In genomic region chr17:45090711-45091110, GRCh38 we compare ENCODE assay signal across 16 cellular contexts. TPM values are rescaled to one million over a fixed set of nuclear protein-coding genes. Genes with fewer than 3 reads are reported as not detected.
DNase-seq lines count a peak whose midpoint lies in the region; ATAC-seq, FAIRE-seq and TF ChIP-seq lines count a peak whose summit lies in the region.
"Had no signal": no experiment of that assay in that cellular context is flagged by ENCODE, and none has a peak within 500 bp of the region (broad histone marks: within the 10 kb centered on the region; RNA-seq: fewer than 3 reads in every experiment).

No MANE protein-coding gene starts in this region.

- no peak overlapping the region for H3K4me3 ChIP-seq in transverse colon
- H3K4me3 ChIP-seq: coronary artery, ovary had no signal

- ATAC-seq in stimulated activated naive CD8-positive, alpha-beta T cell treated with anti-CD3 and anti-CD28 coated beads, Interleukin-15, Interleukin-2, amounts not matched to agents 100 U/mL and 50 U/mL, for 24 hours: no peak
- ATAC-seq in T-cell (replicated peaks in 1 of 4): no peak
- ATAC-seq: activated naive CD4-positive, alpha-beta T cell treated with anti-CD3 and anti-CD28 coated beads, Interleukin-2, amount 50 U/mL, for 72 hours had no signal

- no peaks in the 10 kb centered on the region for H3K4me1 Mint-ChIP-seq in T-cell
- H3K4me1 Mint-ChIP-seq: B cell had no signal

- peaks cover 0 to 45% (median 19%) of the 10 kb centered on the region in 4 donors for H3K36me3 ChIP-seq in transverse colon
- H3K36me3 ChIP-seq: ovary had no signal

- H3K27ac ChIP-seq in RWPE1 (peak overlapping the region; percentile 95), transverse colon (peak overlapping the region in 1 of 4 donors; percentile 93)

- no peak for TF ChIP-seq CTCF in D721Med (IDR thresholded peaks at IDR 0.05; ENCODE audit: insufficient read depth, missing control alignments)
- TF ChIP-seq CTCF in RWPE1 (conservative IDR thresholded peaks at IDR 0.05; ENCODE audit: low read depth): no peak
- TF ChIP-seq CTCF in transverse colon (IDR thresholded peaks at IDR 0.05): no peak

- DNase-seq in D721Med (ENCODE audit: insufficient read length, low spot score) (peak; percentile 0), RWPE1 (ENCODE audit: low spot score) (no peak), fibroblast of gingiva (ENCODE audit: low read depth) (peak; percentile 38), renal cortical epithelial cell (ENCODE audit: low read depth) (peak; percentile 37), transverse colon (no peak), Kasumi-1 (lab: John Stamatoyannopoulos, UW) (no peak), T-cell (no peak)
- no peak for DNase-seq in stimulated activated naive CD8-positive, alpha-beta T cell treated with anti-CD3 and anti-CD28 coated beads, Interleukin-15, Interleukin-2, amounts not matched to agents 100 U/mL and 50 U/mL, for 24 hours
- DNase-seq: DMS79; NCI-H446; ovary; stimulated activated CD4-positive, alpha-beta T cell treated with anti-CD3 and anti-CD28 coated beads, Interleukin-12 subunit alpha, Interleukin-12 subunit beta, amount 100 ng/mL, for 4 hours had no signal

- POLR2A ChIA-PET in RWPE1 (lab: Yijun Ruan, JAX; ENCODE audit: low non-redundant PET) (interaction anchor here (0.6 kb wide), 1 partner anchor 399 kb away, joined by 5 read pairs; no protein-coding TSS in a partner anchor), T-cell (lab: Charles Lee) (interaction anchor here in 1 of 2 donors (0.5 kb wide), 1 partner anchor 15 kb away, joined by 3 read pairs; no protein-coding TSS in a partner anchor)

- no peak for TF ChIP-seq EP300 in transverse colon (IDR thresholded peaks at IDR 0.05; ENCODE audit: low read depth)

- H3K27me3 ChIP-seq in transverse colon: no peaks in the 10 kb centered on the region
- H3K27me3 ChIP-seq: ovary had no signal

- CTCF ChIA-PET in RWPE1 (lab: Yijun Ruan, JAX): interaction anchor here (0.6 kb wide), 1 partner anchor 25 kb away, joined by 3 read pairs; no protein-coding TSS in a partner anchor
- CTCF ChIA-PET in T-cell (lab: Charles Lee): interaction anchor here in 1 of 2 donors (1.3 kb wide), 1 partner anchor 9 kb away, joined by 3 read pairs; no protein-coding TSS in a partner anchor

- no peak for TF ChIP-seq POLR2A in transverse colon (IDR thresholded peaks at IDR 0.05)

- no peak overlapping the region for H3K27ac Mint-ChIP-seq in T-cell
- H3K27ac Mint-ChIP-seq: B cell had no signal

- intact Hi-C loops in transverse colon (cut with DNase I; ENCODE audit: low total_unique reads): no loop called here

- H3K4me1 ChIP-seq in transverse colon: peaks cover 20 to 44% (median 25%) of the 10 kb centered on the region in 4 donors

- FAIRE-seq in D721Med (lab: Jason Lieb, UNC): no peak
- FAIRE-seq: GM12892 had no signal

- no peaks in the 10 kb centered on the region for H3K9me3 ChIP-seq in transverse colon
- H3K9me3 ChIP-seq: ovary had no signal

- WGBS in transverse colon (ENCODE audit: low coverage in 1 of 2), 2 donors: 95 to 100% methylated on average over 1 to 3 of the region's 3 CpGs

- in situ Hi-C loops in transverse colon (cut with MboI; ENCODE audit: low pct_ligation_motif_present in 1 of 4, low pct_unique_long_range_greater_than_20kb in 1 of 4, low sequenced_read_pairs in 3 of 4): loop anchor here in 1 of 4 donors (10.0 kb wide), 1 partner anchor 176 kb away; the partner anchor contains the start of gene GFAP

- H3K9me3 Mint-ChIP-seq in T-cell: no peaks in the 10 kb centered on the region
- H3K9me3 Mint-ChIP-seq: activated naive CD4-positive, alpha-beta T cell treated with anti-CD3 and anti-CD28 coated beads, Interleukin-2, amount 50 U/mL, for 72 hours had no signal

- H3K27me3 Mint-ChIP-seq in T-cell: no peaks in the 10 kb centered on the region
- H3K27me3 Mint-ChIP-seq: B cell had no signal

- peaks cover 55% of the 10 kb centered on the region for H3K36me3 Mint-ChIP-seq in T-cell

- no peak overlapping the region for H3K4me3 Mint-ChIP-seq in T-cell
- H3K4me3 Mint-ChIP-seq: B cell had no signal

RNA-seq across cellular contexts. Expression of gene NMT1, which starts 29.6 kb away (rescaled TPM):
- 82.5 and 102 TPM in 2 replicates for total RNA-seq in renal cortical epithelial cell
- total RNA-seq in transverse colon: 10 to 100 TPM; 16.1 to 83.8 (median 43.4) TPM
- 100 to 1,000 TPM in 3 of 5 donors, 10 to 100 TPM in 2; 79.5 to 139 (median 125) TPM for total RNA-seq in T-cell

RNA-seq across cellular contexts. Expression of gene DCAKD, which starts 39.3 kb away (rescaled TPM):
- 22.4 and 50.2 TPM in 2 replicates for total RNA-seq in renal cortical epithelial cell
- total RNA-seq in transverse colon: 100 to 1,000 TPM in 1 of 4 donors, 10 to 100 TPM in 2, 1 to 10 TPM in 1; 9.4 to 144 (median 27.4) TPM
- 10 to 100 TPM; 18.7 to 40.7 (median 29.7) TPM for total RNA-seq in T-cell

RNA-seq across cellular contexts. Expression of gene PLCD3, which starts 41.6 kb away (rescaled TPM):
- total RNA-seq in renal cortical epithelial cell (26.9 and 98.1 TPM in 2 replicates), transverse colon (100 to 1,000 TPM; 157 to 369 (median 335) TPM), T-cell (1 to 10 TPM; 3.1 to 9.9 (median 4.8) TPM)

RNA-seq across cellular contexts. Expression of gene ACBD4, which starts 44.8 kb away (rescaled TPM):
- total RNA-seq in renal cortical epithelial cell (7.2 and 9.6 TPM in 2 replicates), transverse colon (10 to 100 TPM; 24.9 to 96.1 (median 38.6) TPM), T-cell (10 to 100 TPM; 28.4 to 48.5 (median 38.9) TPM)

RNA-seq across cellular contexts. Expression of gene HEXIM1, which starts 57.6 kb away (rescaled TPM):
- total RNA-seq in renal cortical epithelial cell (10.8 and 38.0 TPM in 2 replicates), transverse colon (10 to 100 TPM; 38.0 to 54.9 (median 42.6) TPM), T-cell (10 to 100 TPM; 32.3 to 55.9 (median 34.5) TPM)

Comparison
In these comparisons a context has a peak if more than half of its experiments do, and no peak if none do; other contexts are left out.
1. DNase-seq: peak in D721Med (single experiment), fibroblast of gingiva (single experiment) and renal cortical epithelial cell (single experiment); none in RWPE1 (single experiment), stimulated activated naive CD8-positive, alpha-beta T cell treated with anti-CD3 and anti-CD28 coated beads, Interleukin-15, Interleukin-2, amounts not matched to agents 100 U/mL and 50 U/mL, for 24 hours (single experiment), transverse colon (single experiment), Kasumi-1 (0 of 2) and T-cell (0 of 34).